Comparison of ENCODE assay signal across 1 cellular context in genomic region chr2:69724540-69725159, GRCh38.
A peak's percentile ranks its signal among the peaks of the same experiment; 100 is the strongest.
TF ChIP-seq lines count a peak whose summit lies in the region.

No MANE protein-coding gene starts in this region.

TF ChIP-seq in K562, 482 proteins besides CTCF, POLR2A, EP300 and RAD21 (continued from another document and continues in another):
- TF ChIP-seq REST (CRISPR knock-in tag; IDR thresholded peaks at IDR 0.05; ENCODE audit: low read depth) (no peak), CBFB (CRISPR knock-in tag; IDR thresholded peaks at IDR 0.05) (0 out of 2 replicates have a peak, but pooled peaks have one; percentile 22), TFAM (CRISPR knock-in tag; conservative IDR thresholded peaks at IDR 0.05) (no peak), CHD1 (IDR thresholded peaks at IDR 0.05; ENCODE audit: low read length) (no peak), SFPQ (IDR thresholded peaks at IDR 0.05; ENCODE audit: low read depth, low read length) (no peak), DPF2 (IDR thresholded peaks at IDR 0.05) (peak; percentile 92), POLR2AphosphoS2 (IDR thresholded peaks at IDR 0.05; ENCODE audit: low read length) (no peak), HNRNPL (IDR thresholded peaks at IDR 0.05; ENCODE audit: low read depth, low read length) (no peak), CREBBP (IDR thresholded peaks at IDR 0.05; ENCODE audit: low read depth, low read length) (no peak), RBM22 (IDR thresholded peaks at IDR 0.05; ENCODE audit: low read depth, low read length, poor library complexity, severe bottlenecking) (no peak), SRSF7 (optimal IDR thresholded peaks at IDR 0.05; ENCODE audit: low read depth, low read length) (no peak), SMARCB1 (IDR thresholded peaks at IDR 0.05; ENCODE audit: insufficient read length, low read depth) (no peak), ZBTB49 (CRISPR knock-in tag; IDR thresholded peaks at IDR 0.05; ENCODE audit: borderline replicate concordance) (no peak), NR2C2 (CRISPR knock-in tag; IDR thresholded peaks at IDR 0.05) (no peak), NR2C2 (tag; IDR thresholded peaks at IDR 0.05) (no peak), CBX5 (IDR thresholded peaks at IDR 0.05; ENCODE audit: borderline replicate concordance, low read depth) (no peak), E2F4 (CRISPR knock-in tag; IDR thresholded peaks at IDR 0.05; ENCODE audit: low read depth) (no peak), TEAD1 (CRISPR knock-in tag; IDR thresholded peaks at IDR 0.05) (peak; percentile 51 to 54; a peak in 2 of 4 replicates), JUNB (CRISPR knock-in tag; conservative IDR thresholded peaks at IDR 0.05) (no peak), JUN (IDR thresholded peaks at IDR 0.05; ENCODE audit: borderline replicate concordance, low read depth, low read length) (peak; percentile 53; the same call in 1 of the 2 replicates), JUN (CRISPR knock-in tag; IDR thresholded peaks at IDR 0.05; ENCODE audit: borderline replicate concordance) (no peak), ASH1L (IDR thresholded peaks at IDR 0.05; ENCODE audit: borderline replicate concordance, low read depth, partially characterized antibody) (no peak), ARID2 (IDR thresholded peaks at IDR 0.05) (peak; percentile 69), ZNF12 (CRISPR knock-in tag; IDR thresholded peaks at IDR 0.05) (no peak), TEAD2 (tag; IDR thresholded peaks at IDR 0.05) (no peak), ZBTB34 (CRISPR knock-in tag; IDR thresholded peaks at IDR 0.05) (no peak), C11orf30 (IDR thresholded peaks at IDR 0.05; ENCODE audit: low read depth) (no peak), ZNF444 (CRISPR knock-in tag; IDR thresholded peaks at IDR 0.05) (no peak), SP1 (CRISPR knock-in tag; IDR thresholded peaks at IDR 0.05) (no peak), MBD2 (IDR thresholded peaks at IDR 0.05; ENCODE audit: borderline replicate concordance, low read depth) (no peak), LEF1 (IDR thresholded peaks at IDR 0.05) (no peak), FOXA3 (CRISPR knock-in tag; conservative IDR thresholded peaks at IDR 0.05 in 1 of 2, IDR thresholded peaks at IDR 0.05 in 1 of 2) (no peak), NFYB (IDR thresholded peaks at IDR 0.05; ENCODE audit: extremely low read depth, insufficient read length) (no peak), TOE1 (IDR thresholded peaks at IDR 0.05; ENCODE audit: borderline replicate concordance) (no peak), TOE1 (CRISPR knock-in tag; IDR thresholded peaks at IDR 0.05; ENCODE audit: borderline replicate concordance, low read depth) (no peak), CBFA2T2 (conservative IDR thresholded peaks at IDR 0.05) (no peak), CLOCK (CRISPR knock-in tag; IDR thresholded peaks at IDR 0.05; ENCODE audit: borderline replicate concordance) (no peak), GTF3C2 (IDR thresholded peaks at IDR 0.05; ENCODE audit: borderline replicate concordance, extremely low read depth, insufficient read length) (no peak), PHF8 (IDR thresholded peaks at IDR 0.05; ENCODE audit: borderline replicate concordance, low read length) (no peak), MAFF (IDR thresholded peaks at IDR 0.05; ENCODE audit: low read length) (no peak; the same call in 1 of the 2 replicates), MAFK (IDR thresholded peaks at IDR 0.05; ENCODE audit: low read length) (no peak), MCM2 (IDR thresholded peaks at IDR 0.05; ENCODE audit: low read depth) (no peak), BRF2 (IDR thresholded peaks at IDR 0.05; ENCODE audit: borderline replicate concordance, insufficient read depth, insufficient read length) (no peak)
